In genomic region chr12:80044694-80045046, GRCh38 we compare ENCODE assay signal across 1 cellular context.
A peak's percentile ranks its signal among the peaks of the same experiment; 100 is the strongest.
TF ChIP-seq lines count a peak whose summit lies in the region.

No MANE protein-coding gene starts in this region.

TF ChIP-seq in SK-N-SH, 30 proteins besides CTCF, POLR2A, EP300 and RAD21 (continued from another document):
- TF ChIP-seq USF2 (IDR thresholded peaks at IDR 0.05; ENCODE audit: borderline replicate concordance, low read depth, low read length) (no peak), TCF12 (IDR thresholded peaks at IDR 0.05) (peak; percentile 97), REST (IDR thresholded peaks at IDR 0.05; ENCODE audit: low read depth, low read length) (no peak), PBX3 (IDR thresholded peaks at IDR 0.05) (peak; percentile 93), YY1 (IDR thresholded peaks at IDR 0.05; ENCODE audit: low read depth) (no peak), GATA2 (CRISPR knock-in tag; IDR thresholded peaks at IDR 0.05) (no peak), TAF1 (IDR thresholded peaks at IDR 0.05; ENCODE audit: borderline replicate concordance, low read depth, low read length) (no peak), USF1 (IDR thresholded peaks at IDR 0.05; ENCODE audit: borderline replicate concordance, low read depth) (no peak), FOXJ3 (CRISPR knock-in tag; IDR thresholded peaks at IDR 0.05) (no peak), EZH2phosphoT487 (IDR thresholded peaks at IDR 0.05; ENCODE audit: borderline replicate concordance, low read depth) (no peak), NRF1 (IDR thresholded peaks at IDR 0.05; ENCODE audit: low read depth, low read length) (no peak), MEF2A (IDR thresholded peaks at IDR 0.05; ENCODE audit: borderline replicate concordance, low read depth) (peak; percentile 100), RXRA (IDR thresholded peaks at IDR 0.05; ENCODE audit: borderline replicate concordance, low read depth) (peak; percentile 94), TEAD4 (IDR thresholded peaks at IDR 0.05; ENCODE audit: borderline replicate concordance, insufficient read depth) (peak; percentile 94), POLR2AphosphoS5 (IDR thresholded peaks at IDR 0.05; ENCODE audit: low read depth, low read length) (peak; percentile 89; the same call in 1 of the 2 replicates), JUND (IDR thresholded peaks at IDR 0.05) (peak; percentile 99), SMC3 (IDR thresholded peaks at IDR 0.05; ENCODE audit: low read depth, low read length) (no peak), ELF1 (IDR thresholded peaks at IDR 0.05) (no peak), GABPA (IDR thresholded peaks at IDR 0.05; ENCODE audit: low read depth) (no peak), RCOR1 (IDR thresholded peaks at IDR 0.05; ENCODE audit: low read length) (no peak), FOXM1 (IDR thresholded peaks at IDR 0.05; ENCODE audit: low read depth) (peak; percentile 89), IRF3 (IDR thresholded peaks at IDR 0.05; ENCODE audit: low read depth, low read length) (no peak), CHD2 (IDR thresholded peaks at IDR 0.05; ENCODE audit: low read length, partially characterized antibody) (no peak), SIN3A (IDR thresholded peaks at IDR 0.05; ENCODE audit: borderline replicate concordance, low read depth, low read length) (0 out of 2 replicates have a peak, but pooled peaks have one; percentile 20), ZBTB33 (IDR thresholded peaks at IDR 0.05; ENCODE audit: borderline replicate concordance, low read depth) (peak; percentile 86; the same call in 1 of the 2 replicates), NFIC (IDR thresholded peaks at IDR 0.05; ENCODE audit: borderline replicate concordance) (peak; percentile 94)
